Comparison of ENCODE assay signal across 10 cellular contexts in genomic region chr11:93524173-93524536, GRCh38. TPM values are rescaled to one million over a fixed set of nuclear protein-coding genes. Genes with fewer than 3 reads are reported as not detected.
A peak's percentile ranks its signal among the peaks of the same experiment; 100 is the strongest.
DNase-seq lines count a peak whose midpoint lies in the region; ATAC-seq, FAIRE-seq and TF ChIP-seq lines count a peak whose summit lies in the region.
"Had no signal": no experiment of that assay in that cellular context is flagged by ENCODE, and none has a peak within 500 bp of the region (broad histone marks: within the 10 kb centered on the region; RNA-seq: fewer than 3 reads in every experiment).

No MANE protein-coding gene starts in this region.

- DNase-seq in DND-41 (no peak), GM12878 (ENCODE audit: low read depth, low spot score) (no peak), COLO668 (lab: John Stamatoyannopoulos, UW; ENCODE audit: unreplicated experiment) (no peak), pancreas (no peak), tibial artery (no peak), GM03348 (ENCODE audit: low spot score) (no peak)
- DNase-seq: DMS53, NCI-H524 had no signal

- WGBS in GM12878 (ENCODE audit: insufficient coverage, insufficient replicate concordance, low lambda C conversion rate, missing lambda C conversion rate), result 2% methylated on average over 6 of the region's 6 CpGs
- 83 to 90% methylated on average over 6 of the region's 6 CpGs for WGBS in pancreas, 2 donors

- H3K4me3 ChIP-seq in DND-41 (ENCODE audit: low read depth in 1 of 2, low read length in 2 of 2) (no peak overlapping the region), GM12878 (peak overlapping the region; percentile 56), pancreas (no peak overlapping the region), tibial artery (no peak overlapping the region)

- TF ChIP-seq POLR2A in GM12878 (IDR thresholded peaks at IDR 0.05; ENCODE audit: low read depth, low read length), result no peak

- FAIRE-seq in GM12878 (lab: Jason Lieb, UNC) (no peak), pancreas (lab: Jason Lieb, UNC) (no peak)

- CTCF ChIA-PET in GM12878 (lab: Yijun Ruan, JAX), result interaction anchor here (1.1 to 5.6 kb wide), 7 partner anchors 9 to 98 kb away, joined by 3 to 35 read pairs (median 16); no protein-coding TSS in a partner anchor

- H3K36me3 ChIP-seq in DND-41 (ENCODE audit: insufficient read depth, low read length) (no peaks in the 10 kb centered on the region), GM12878 (ENCODE audit: control insufficient read depth in 2 of 2, insufficient read depth in 2 of 2, low read length in 1 of 2) (no peaks in the 10 kb centered on the region; a peak in 1 of 4 replicates), pancreas (no peaks in the 10 kb centered on the region), tibial artery (peaks cover 0 to 3% (median 0%) of the 10 kb centered on the region in 3 donors)

- H3K4me2 ChIP-seq in DND-41 (ENCODE audit: insufficient read depth, low read length), result no peak overlapping the region
- H3K4me2 ChIP-seq in GM12878 (ENCODE audit: control insufficient read depth, insufficient read depth), result peak overlapping the region; percentile 96

- no peak for TF ChIP-seq CTCF in DND-41 (IDR thresholded peaks at IDR 0.05; ENCODE audit: borderline replicate concordance, extremely low read depth, low read length, poor library complexity, severe bottlenecking)
- no peak for TF ChIP-seq CTCF in GM12878 (IDR thresholded peaks at IDR 0.05 in 2 of 3, conservative IDR thresholded peaks at IDR 0.05 in 1 of 3; ENCODE audit: control insufficient read depth in 2 of 3, extremely low read depth in 1 of 3, insufficient read depth in 1 of 3, low read depth in 3 of 3, low read length in 3 of 3)
- TF ChIP-seq CTCF in pancreas (IDR thresholded peaks at IDR 0.05), result no peak
- no peak for TF ChIP-seq CTCF in tibial artery (IDR thresholded peaks at IDR 0.05)

- no peak for TF ChIP-seq EP300 in GM12878 (IDR thresholded peaks at IDR 0.05; ENCODE audit: borderline replicate concordance in 1 of 2, control insufficient read depth in 1 of 2, low read depth in 2 of 2, low read length in 2 of 2)

- 0 out of 2 replicates have a peak overlapping the region, but pooled peaks have one; percentile 7 for H3K27ac ChIP-seq in DND-41 (ENCODE audit: low read length)
- peak overlapping the region; percentile 94 for H3K27ac ChIP-seq in GM12878 (ENCODE audit: control insufficient read depth, insufficient read depth)
- H3K27ac ChIP-seq in pancreas, result peak overlapping the region in 1 of 4 donors; percentile 17
- no peak overlapping the region for H3K27ac ChIP-seq in tibial artery

- RAD21 ChIA-PET in GM12878 (lab: Charles Lee; ENCODE audit: unreplicated experiment), result interaction anchor here (1.0 to 15.4 kb wide), 8 partner anchors 9 to 286 kb away, joined by 3 to 299 read pairs (median 4); partner anchors contain the start of gene SMCO4

- SMC1A ChIA-PET in GM12878 (lab: Charles Lee; ENCODE audit: uncharacterized antibody, unreplicated experiment), result interaction anchor here (0.9 to 20.1 kb wide), 6 partner anchors 11 to 140 kb away, joined by 3 to 275 read pairs (median 4); no protein-coding TSS in a partner anchor

- no TSS peak for BruUV-seq in GM12878 (replicated peaks; lab: Mats Ljungman, UMichigan)

- H3K4me1 ChIP-seq in DND-41 (ENCODE audit: insufficient read depth, low read length) (peaks cover 61% of the 10 kb centered on the region), GM12878 (ENCODE audit: control insufficient read depth, insufficient read depth, low read length) (peaks cover 77% of the 10 kb centered on the region), pancreas (peaks cover 13 to 40% (median 23%) of the 10 kb centered on the region in 3 donors), tibial artery (peaks cover 0 to 45% (median 20%) of the 10 kb centered on the region in 4 donors)

- no peak for ATAC-seq in DND-41 (ENCODE audit: insufficient read depth, low read depth)
- ATAC-seq in GM19372 (IDR thresholded peaks at IDR 0.05; ENCODE audit: low read depth, unreplicated experiment), result peak; percentile 53
- peak; percentile 28 for ATAC-seq in HG03066 (IDR thresholded peaks at IDR 0.05; ENCODE audit: low read depth, unreplicated experiment)
- peak; percentile 50 for ATAC-seq in GM12878
- no peak for ATAC-seq in pancreas

- POLR2A ChIA-PET in GM12878 (lab: Charles Lee), result interaction anchor here (1.4 to 12.8 kb wide), 3 partner anchors 10 to 217 kb away, joined by 7 to 191 read pairs (median 95); partner anchors contain the start of genes C11orf54, SMCO4 and TAF1D

- in situ Hi-C loops in GM12878 (cut with MboI), result no loop called here

- H3K9me3 ChIP-seq in DND-41 (ENCODE audit: insufficient read depth, low read length, severe bottlenecking) (no peaks in the 10 kb centered on the region), GM12878 (replicated peaks; ENCODE audit: control insufficient read depth, insufficient read depth, low read length) (no peaks in the 10 kb centered on the region), pancreas (no peaks in the 10 kb centered on the region), tibial artery (no peaks in the 10 kb centered on the region)

- H3K9ac ChIP-seq in DND-41 (ENCODE audit: low read depth, low read length), result no peak overlapping the region
- H3K9ac ChIP-seq in GM12878 (ENCODE audit: control insufficient read depth, insufficient read depth, low read length), result peak overlapping the region; percentile 67

- TF ChIP-seq RAD21 in GM12878 (IDR thresholded peaks at IDR 0.05; ENCODE audit: insufficient read depth, low read depth, low read length), result no peak

- intact Hi-C loops in GM12878 (cut with micrococcal nuclease; ENCODE audit: unreplicated experiment), result loop anchor here (10.0 kb wide), 1 partner anchor 1731 kb away; no protein-coding TSS in a partner anchor
- intact Hi-C loops in pancreas (cut with DNase I), result no loop called here
- intact Hi-C loops in tibial artery (cut with DNase I; ENCODE audit: low total_unique reads), result no loop called here

- H2AFZ ChIP-seq in DND-41 (ENCODE audit: low read depth, low read length) (no peak overlapping the region), GM12878 (ENCODE audit: control insufficient read depth, low read depth, low read length) (peak overlapping the region; percentile 74)

- no peaks in the 10 kb centered on the region for H3K27me3 ChIP-seq in DND-41 (ENCODE audit: insufficient read depth, low read length, poor library complexity)
- H3K27me3 ChIP-seq in GM12878 (replicated peaks in 1 of 2; ENCODE audit: control insufficient read depth in 2 of 2, insufficient read depth in 2 of 2, low read length in 1 of 2), result no peaks in the 10 kb centered on the region
- H3K27me3 ChIP-seq in pancreas, result no peaks in the 10 kb centered on the region
- H3K27me3 ChIP-seq in tibial artery, result no peaks in the 10 kb centered on the region

- H4K20me1 ChIP-seq in DND-41 (ENCODE audit: insufficient read depth, low read length), result peaks cover 4% of the 10 kb centered on the region; the same call in 1 of the 2 replicates
- H4K20me1 ChIP-seq in GM12878 (ENCODE audit: control insufficient read depth, insufficient read depth), result no peaks in the 10 kb centered on the region

- H3K79me2 ChIP-seq in DND-41 (ENCODE audit: insufficient read depth, low read length), result 0 out of 2 replicates have a peak, but pooled peaks cover 3% of the 10 kb centered on the region
- peaks cover 73% of the 10 kb centered on the region for H3K79me2 ChIP-seq in GM12878 (ENCODE audit: control insufficient read depth, insufficient read depth, low read length)

TF ChIP-seq in GM12878, 131 proteins besides CTCF, POLR2A, EP300 and RAD21 (continues in another document):
- TF ChIP-seq HSF1 (IDR thresholded peaks at IDR 0.05; ENCODE audit: low read depth, low read length) (no peak), SMAD5 (IDR thresholded peaks at IDR 0.05; ENCODE audit: low read depth) (no peak), RAD51 (IDR thresholded peaks at IDR 0.05) (no peak), HCFC1 (IDR thresholded peaks at IDR 0.05; ENCODE audit: low read length) (no peak), ASH2L (IDR thresholded peaks at IDR 0.05; ENCODE audit: borderline replicate concordance, low read depth) (0 out of 2 replicates have a peak, but pooled peaks have one; percentile 52), IKZF1 (conservative IDR thresholded peaks at IDR 0.05) (peak; percentile 54), MEF2B (IDR thresholded peaks at IDR 0.05; ENCODE audit: partially characterized antibody, poor library complexity, severe bottlenecking) (peak; percentile 88), NFYA (IDR thresholded peaks at IDR 0.05; ENCODE audit: borderline replicate concordance, low read depth, low read length) (no peak), GATAD2B (conservative IDR thresholded peaks at IDR 0.05; ENCODE audit: low read depth) (peak; percentile 36; the same call in 1 of the 2 replicates), IKZF2 (IDR thresholded peaks at IDR 0.05) (peak; percentile 57 to 60; a peak in 1 of 4 replicates)

RNA-seq across cellular contexts. Expression of gene SMCO4, which starts 19.0 kb away (rescaled TPM):
- 20.0 and 25.0 TPM in 2 replicates for total RNA-seq in GM12878 (2013; cell fraction: nucleolus; rRNA removed)
- total RNA-seq in GM12878 (2014; rRNA removed) (27.9 and 29.6 TPM in 2 replicates), GM12878 (2014; rRNA removed; fragmentation: Illumina TruSeq; extraction: Trizol) (23.6 and 24.4 TPM in 2 replicates), GM12878 (2021) (24.8 and 26.1 TPM in 2 replicates), pancreas (10 to 100 TPM; 16.0 to 31.8 (median 19.6) TPM)
- 31.0 TPM for polyA plus RNA-seq in GM12878 (2011; ENCODE audit: low read depth)
- polyA plus RNA-seq in GM12878 (2011; rRNA removed) (56.8 and 59.9 TPM in 2 replicates), GM12878 (2014; fragmentation: Illumina TruSeq; extraction: Trizol) (18.7 and 25.9 TPM in 2 replicates), GM12878 (2014; fragmentation: Nextera tagmentation; extraction: Ambion mirVana) (1 to 10 TPM; 3.6 to 8.1 TPM), GM12878 (2014; rRNA removed) (31.4 and 40.3 TPM in 2 replicates), GM12878 (2016; fragmentation: Nextera tagmentation; extraction: Ambion mirVana) (10 to 100 TPM; 36.4 to 41.8 TPM), pancreas (10 to 100 TPM; 15.6 to 41.8 TPM)
- 53.5 and 81.3 TPM in 2 replicates for polyA plus RNA-seq in GM12878 (2011; cell fraction: cytosol; rRNA removed)
- polyA plus RNA-seq in GM12878 (2011; cell fraction: nucleus; rRNA removed), result 42.5 and 56.3 TPM in 2 replicates
- polyA plus RNA-seq in GM12878 (2012), result 44.7 and 48.4 TPM in 2 replicates
- 14.8 and 28.9 TPM in 2 replicates for polyA minus RNA-seq in GM12878 (2011; rRNA and poly(A)+ RNA removed)
- polyA minus RNA-seq in GM12878 (2011; cell fraction: cytosol; rRNA and poly(A)+ RNA removed), result 8.0 and 15.2 TPM in 2 replicates
- polyA minus RNA-seq in GM12878 (2011; cell fraction: nucleus; rRNA and poly(A)+ RNA removed), result 8.9 and 11.4 TPM in 2 replicates

Comparison
In these comparisons a context has a peak if more than half of its experiments do, and no peak if none do; other contexts are left out.
1. ATAC-seq: peak in GM19372 (single experiment), HG03066 (single experiment) and GM12878 (single experiment); none in DND-41 (single experiment) and pancreas (0 of 4).
2. H3K27ac ChIP-seq: peak in DND-41 (single experiment) and GM12878 (single experiment); none in tibial artery (0 of 2).